In the genomic region with DNA sequence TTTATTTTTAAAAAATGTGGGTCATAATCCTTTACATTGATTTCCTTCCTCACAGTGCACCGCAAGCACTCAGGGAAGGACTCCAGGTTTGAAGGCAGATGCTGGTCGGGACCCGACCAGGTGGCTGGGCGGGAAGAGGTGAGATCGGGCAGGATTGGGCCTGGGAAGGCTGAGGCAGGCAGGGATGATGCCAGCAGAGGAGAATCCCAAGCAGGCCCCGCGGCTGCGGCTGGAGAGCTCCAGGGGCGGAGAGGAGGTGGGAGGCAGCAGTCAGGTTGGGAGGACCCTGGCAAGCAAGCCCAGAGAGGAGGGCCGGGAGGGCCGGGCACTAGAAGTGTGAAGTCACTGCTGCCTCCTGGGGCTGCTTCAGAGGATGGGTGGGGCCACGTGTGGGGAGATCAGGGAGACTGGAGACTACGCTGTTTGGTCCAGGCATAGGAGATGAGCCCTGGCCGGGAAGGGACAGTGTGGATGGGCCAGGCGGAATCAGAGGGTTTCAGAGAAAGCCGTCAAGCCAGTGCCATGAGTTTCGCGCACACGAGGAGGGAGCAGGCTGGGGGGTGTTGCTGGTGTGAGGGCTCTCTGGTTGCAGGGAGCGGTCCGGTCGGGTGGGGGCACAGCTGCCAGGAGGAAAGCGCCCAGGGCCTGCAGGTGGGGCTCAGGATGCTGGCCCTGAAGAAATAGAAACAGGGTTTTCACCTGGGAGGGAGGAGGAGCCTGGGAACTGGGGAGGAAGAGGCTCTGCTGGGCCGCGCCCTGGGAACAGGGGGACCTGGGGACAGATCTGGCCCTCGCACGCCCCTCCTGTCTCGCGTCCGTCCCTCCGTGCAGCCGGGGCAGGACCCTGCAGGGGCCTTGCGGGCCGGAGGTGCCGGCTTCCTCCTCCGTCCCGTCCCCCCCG, we compare ENCODE assay signal across 8 cellular contexts. TPM values are rescaled to one million over a fixed set of nuclear protein-coding genes. Genes with fewer than 3 reads are reported as not detected.
A peak's percentile ranks its signal among the peaks of the same experiment; 100 is the strongest.
DNase-seq lines count a peak whose midpoint lies in the region; ATAC-seq, FAIRE-seq and TF ChIP-seq lines count a peak whose summit lies in the region.

No MANE protein-coding gene starts in this region.

- CTCF ChIA-PET in endothelial cell of umbilical vein (lab: Charles Lee): no interaction called here

- no peak for TF ChIP-seq POLR2A in endothelial cell of umbilical vein (IDR thresholded peaks at IDR 0.05; ENCODE audit: low read depth, low read length)

- POLR2A ChIA-PET in endothelial cell of umbilical vein (lab: Charles Lee): no interaction called here
- POLR2A ChIA-PET in naive thymus-derived CD8-positive, alpha-beta T cell (lab: Charles Lee): no interaction called here

- intact Hi-C loops in endothelial cell of umbilical vein (cut with micrococcal nuclease): loop anchor here (2.0 kb wide), 1 partner anchor 35 kb away; no protein-coding TSS in a partner anchor

- H3K27ac Mint-ChIP-seq in naive thymus-derived CD8-positive, alpha-beta T cell: peak overlapping the region in 8 of 10 donors; percentile 8 to 91 (median 62)

- H3K36me3 ChIP-seq in BE2C (no peaks in the 10 kb centered on the region), endothelial cell of umbilical vein (ENCODE audit: control insufficient read depth in 2 of 2, extremely low read depth in 1 of 2, insufficient read depth in 2 of 2, low read length in 2 of 2) (peaks cover 0 to 3% of the 10 kb centered on the region in 2 experiments)

- TF ChIP-seq CTCF in BE2C (IDR thresholded peaks at IDR 0.05; ENCODE audit: low read depth, low read length): no peak
- TF ChIP-seq CTCF in endothelial cell of umbilical vein (IDR thresholded peaks at IDR 0.05; ENCODE audit: extremely low read depth in 1 of 2, insufficient read depth in 1 of 2, low read depth in 1 of 2, low read length in 2 of 2): peak in 1 of 2 donors; percentile 2

- H3K4me1 ChIP-seq in BE2C: no peaks in the 10 kb centered on the region
- H3K4me1 ChIP-seq in endothelial cell of umbilical vein (ENCODE audit: control insufficient read depth, extremely low read depth, insufficient read depth, low read length): peaks cover 18% of the 10 kb centered on the region

- H3K4me1 Mint-ChIP-seq in naive thymus-derived CD8-positive, alpha-beta T cell: peaks cover 8 to 20% (median 15%) of the 10 kb centered on the region in 4 donors

- peaks cover 8 to 14% (median 9%) of the 10 kb centered on the region in 3 donors for H3K36me3 Mint-ChIP-seq in naive thymus-derived CD8-positive, alpha-beta T cell

- peaks cover 33% of the 10 kb centered on the region for H3K27me3 ChIP-seq in BE2C
- peaks cover 2 to 3% of the 10 kb centered on the region in 2 experiments for H3K27me3 ChIP-seq in endothelial cell of umbilical vein (ENCODE audit: control insufficient read depth in 2 of 2, insufficient read depth in 2 of 2, low read length in 2 of 2)

- peaks cover 33 to 72% (median 55%) of the 10 kb centered on the region in 5 donors for H3K27me3 Mint-ChIP-seq in naive thymus-derived CD8-positive, alpha-beta T cell

- H3K4me3 ChIP-seq in BE2C (ENCODE audit: low read depth, low read length) (peak overlapping the region; percentile 32; the same call in 1 of the 2 replicates), endothelial cell of umbilical vein (replicated peaks in 1 of 3; ENCODE audit: insufficient read depth in 1 of 3, low read depth in 1 of 3, low read length in 3 of 3) (peak overlapping the region; percentile 32 to 50 (median 42))

- H3K27ac ChIP-seq in endothelial cell of umbilical vein (ENCODE audit: insufficient read depth, low read depth, low read length) (peak overlapping the region; percentile 41), caudate nucleus (ENCODE audit: low read depth, low read length) (no peak overlapping the region)

- no peak for DNase-seq in BE2C
- peak; percentile 81 for DNase-seq in NCI-H2171 treated with DMSO at 0.1 percent for 48 hours (lab: John Stamatoyannopoulos, UW)
- DNase-seq in endothelial cell of umbilical vein (ENCODE audit: low read depth, low spot score): peak; percentile 7
- DNase-seq in naive thymus-derived CD8-positive, alpha-beta T cell: peak in 2 of 10 donors; percentile 4 to 47
- DNase-seq in caudate nucleus (lab: John Stamatoyannopoulos, UW): no peak

- H3K9me3 Mint-ChIP-seq in naive thymus-derived CD8-positive, alpha-beta T cell: peaks cover 6 to 12% (median 8%) of the 10 kb centered on the region in 9 donors

- TSS peak; percentile 68 for BruUV-seq in endothelial cell of umbilical vein (replicated peaks; lab: Mats Ljungman, UMichigan)

- H3K4me2 ChIP-seq in endothelial cell of umbilical vein (ENCODE audit: insufficient read depth, low read length): peak overlapping the region; percentile 57

- no peaks in the 10 kb centered on the region for H4K20me1 ChIP-seq in endothelial cell of umbilical vein (replicated peaks; ENCODE audit: control insufficient read depth, extremely low read depth, insufficient read depth, low read length)

- peak; percentile 9 to 29 for ATAC-seq in naive thymus-derived CD8-positive, alpha-beta T cell
- ATAC-seq in GM21723 (IDR thresholded peaks at IDR 0.05; ENCODE audit: unreplicated experiment) (no peak), GM18867 (IDR thresholded peaks at IDR 0.05; ENCODE audit: unreplicated experiment) (no peak), GM18907 (IDR thresholded peaks at IDR 0.05; ENCODE audit: unreplicated experiment) (no peak)

- no peaks in the 10 kb centered on the region for H3K9me3 ChIP-seq in BE2C
- no peaks in the 10 kb centered on the region for H3K9me3 ChIP-seq in endothelial cell of umbilical vein (replicated peaks; ENCODE audit: control insufficient read depth, insufficient read depth, low read length)

- H3K9me1 ChIP-seq in endothelial cell of umbilical vein (replicated peaks; ENCODE audit: control insufficient read depth, extremely low read depth, insufficient read depth, low read length): no peaks in the 10 kb centered on the region

- FAIRE-seq in endothelial cell of umbilical vein (lab: Jason Lieb, UNC): peak; percentile 60

- peak overlapping the region; percentile 56 for H3K9ac ChIP-seq in endothelial cell of umbilical vein (replicated peaks; ENCODE audit: extremely low read depth, insufficient read depth, low read length)

- dilution Hi-C loops in endothelial cell of umbilical vein (cut with MboI; ENCODE audit: extremely low pct_ligation_motif_present, low sequenced_read_pairs): no loop called here

- H3K4me3 Mint-ChIP-seq in naive thymus-derived CD8-positive, alpha-beta T cell: peak overlapping the region; percentile 74 to 93 (median 87)

- peak overlapping the region; percentile 83 for H2AFZ ChIP-seq in endothelial cell of umbilical vein (ENCODE audit: low read depth, low read length)

- peaks cover 36% of the 10 kb centered on the region for H3K79me2 ChIP-seq in endothelial cell of umbilical vein (ENCODE audit: control insufficient read depth, insufficient read depth, low read length)

TF ChIP-seq in endothelial cell of umbilical vein, 7 proteins besides CTCF, POLR2A, EP300 and RAD21:
- TF ChIP-seq, protein P1, sequence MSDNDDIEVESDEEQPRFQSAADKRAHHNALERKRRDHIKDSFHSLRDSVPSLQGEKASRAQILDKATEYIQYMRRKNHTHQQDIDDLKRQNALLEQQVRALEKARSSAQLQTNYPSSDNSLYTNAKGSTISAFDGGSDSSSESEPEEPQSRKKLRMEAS (IDR thresholded peaks at IDR 0.05; ENCODE audit: insufficient read depth, insufficient read length): no peak
- no peak for TF ChIP-seq JUN (IDR thresholded peaks at IDR 0.05; ENCODE audit: borderline replicate concordance, insufficient read depth, insufficient read length, low read depth)
- no peak for TF ChIP-seq GATA2 (IDR thresholded peaks at IDR 0.05; ENCODE audit: insufficient read depth, insufficient read length, low read depth, low read length)
- TF ChIP-seq POLR2AphosphoS5 (IDR thresholded peaks at IDR 0.05; ENCODE audit: insufficient read depth, low read depth, low read length): no peak
- no peak for TF ChIP-seq EZH2 (IDR thresholded peaks at IDR 0.05; ENCODE audit: borderline replicate concordance, low read depth, low read length, severe bottlenecking)
- no peak for TF ChIP-seq MYC (IDR thresholded peaks at IDR 0.05; ENCODE audit: low read depth, low read length)
- no peak for TF ChIP-seq FOS (IDR thresholded peaks at IDR 0.05; ENCODE audit: borderline replicate concordance, insufficient read depth, low read length)
TF ChIP-seq in endothelial cell of umbilical vein: peak in this region for 0.

RNA-seq across cellular contexts. Expression of a gene that starts 0.9 kb away (rescaled TPM):
- polyA plus RNA-seq in BE2C (2012; ENCODE audit: insufficient read depth, insufficient read length, low read depth): 11.7 TPM
- 252 and 274 TPM in 2 replicates for total RNA-seq in endothelial cell of umbilical vein
- polyA plus RNA-seq in endothelial cell of umbilical vein: 198 and 296 TPM in 2 replicates
- polyA plus RNA-seq in endothelial cell of umbilical vein (2011; cell fraction: cytosol; rRNA removed): 141 and 210 TPM in 2 replicates
- 261 and 289 TPM in 2 replicates for polyA plus RNA-seq in endothelial cell of umbilical vein (2011; cell fraction: nucleus; rRNA removed)
- 99.3 and 197 TPM in 2 replicates for polyA plus RNA-seq in endothelial cell of umbilical vein (2012)
- polyA minus RNA-seq in endothelial cell of umbilical vein: 51.4 and 59.0 TPM in 2 replicates
- not detected for polyA minus RNA-seq in endothelial cell of umbilical vein (2011; cell fraction: cytosol; rRNA and poly(A)+ RNA removed)
- 37.0 and 65.1 TPM in 2 replicates for polyA minus RNA-seq in endothelial cell of umbilical vein (2011; cell fraction: nucleus; rRNA and poly(A)+ RNA removed)
- 10 to 100 TPM; 20.1 to 22.2 TPM for total RNA-seq in naive thymus-derived CD8-positive, alpha-beta T cell
- 1 to 10 TPM; 1.5 to 9.9 (median 7.3) TPM for polyA plus RNA-seq in naive thymus-derived CD8-positive, alpha-beta T cell

Comparison
In these comparisons a context has a peak if more than half of its experiments do, and no peak if none do; other contexts are left out.
1. DNase-seq: peak in NCI-H2171 treated with DMSO at 0.1 percent for 48 hours (single experiment) and endothelial cell of umbilical vein (single experiment); none in BE2C (single experiment) and caudate nucleus (0 of 61).
2. ATAC-seq: peak in naive thymus-derived CD8-positive, alpha-beta T cell (2 of 2); none in GM21723 (single experiment), GM18867 (single experiment) and GM18907 (single experiment).
3. RNA of a gene that starts 0.9 kb away (total RNA-seq): 252 to 274 TPM in endothelial cell of umbilical vein; 20.1 to 22.2 TPM in naive thymus-derived CD8-positive, alpha-beta T cell; every median in the first group is over 10 times any median in the second.